8 cellular contexts compared by ENCODE assay signal in genomic region chr1:1157914-1158710, GRCh38. TPM values are rescaled to one million over a fixed set of nuclear protein-coding genes. Genes with fewer than 3 reads are reported as not detected.
DNase-seq lines count a peak whose midpoint lies in the region; FAIRE-seq and TF ChIP-seq lines count a peak whose summit lies in the region.

No MANE protein-coding gene starts in this region.

- FAIRE-seq in frontal cortex (lab: Jason Lieb, UNC), result no peak

- CTCF ChIA-PET in AG04449 (lab: Yijun Ruan, JAX), result no interaction called here

- POLR2A ChIA-PET in AG04449 (lab: Yijun Ruan, JAX), result interaction anchor here (1.1 kb wide), 1 partner anchor 73 kb away, joined by 3 read pairs; no protein-coding TSS in a partner anchor

- H3K27ac Mint-ChIP-seq in nephron progenitor cell, result no peak overlapping the region

- peak; percentile 53 for TF ChIP-seq POLR2A in GM18951 (IDR thresholded peaks at IDR 0.05; ENCODE audit: extremely low read depth, insufficient read depth, insufficient read length)

- no peak overlapping the region for H3K4me3 Mint-ChIP-seq in nephron progenitor cell

- in situ Hi-C loops in GM18951 (cut with MboI; ENCODE audit: low sequenced_read_pairs, unreplicated experiment), result no loop called here

- peak overlapping the region; percentile 57 for H3K4me3 ChIP-seq in AG04449 (ENCODE audit: low read depth, low read length)

- peaks cover 22% of the 10 kb centered on the region for H3K9me3 Mint-ChIP-seq in nephron progenitor cell

- H3K4me1 Mint-ChIP-seq in nephron progenitor cell, result no peaks in the 10 kb centered on the region

- TF ChIP-seq CTCF in AG04449 (IDR thresholded peaks at IDR 0.05; ENCODE audit: insufficient read depth, low read length, missing control alignments), result no peak
- no peak for TF ChIP-seq CTCF in nephron progenitor cell (IDR thresholded peaks at IDR 0.05)

- peaks cover 9% of the 10 kb centered on the region for H3K36me3 Mint-ChIP-seq in nephron progenitor cell (ENCODE audit: low read depth)

- DNase-seq in AG04449 (ENCODE audit: low read depth, low spot score), result no peak
- DNase-seq in LoVo (ENCODE audit: low spot score), result peak; percentile 81
- peak; percentile 29 for DNase-seq in activated gamma-delta T cell (lab: John Stamatoyannopoulos, UW)
- peak; percentile 81 to 91 for DNase-seq in frontal cortex (ENCODE audit: low spot score in 2 of 2)
- DNase-seq in nephron progenitor cell, result peak; percentile 44
- no peak for DNase-seq in NCI-H1436 treated with DMSO at 0.1 percent for 48 hours (lab: John Stamatoyannopoulos, UW)
- no peak for DNase-seq in stimulated activated CD4-positive, alpha-beta T cell treated with anti-CD3 and anti-CD28 coated beads, Interleukin-1b, Interleukin-23, amount 100 ng/mL, for 48 hours

- peaks cover 9% of the 10 kb centered on the region for H3K27me3 Mint-ChIP-seq in nephron progenitor cell (ENCODE audit: low read depth, poor library complexity)

RNA-seq across cellular contexts. Expression of gene TTLL10, which starts 15.6 kb away (rescaled TPM):
- total RNA-seq in frontal cortex, result not detected

RNA-seq across cellular contexts. Expression of gene C1orf159, which starts 42.2 kb away (rescaled TPM):
- total RNA-seq in frontal cortex, result 6.1 TPM

RNA-seq across cellular contexts. Expression of gene TNFRSF18, which starts 48.3 kb away (rescaled TPM):
- total RNA-seq in frontal cortex, result not detected

RNA-seq across cellular contexts. Expression of gene TNFRSF4, which starts 55.8 kb away (rescaled TPM):
- total RNA-seq in frontal cortex, result not detected

Comparison
In these comparisons a context has a peak if more than half of its experiments do, and no peak if none do; other contexts are left out.
1. DNase-seq: peak in LoVo (single experiment), activated gamma-delta T cell (single experiment), frontal cortex (2 of 2) and nephron progenitor cell (single experiment); none in AG04449 (single experiment), NCI-H1436 treated with DMSO at 0.1 percent for 48 hours (single experiment) and stimulated activated CD4-positive, alpha-beta T cell treated with anti-CD3 and anti-CD28 coated beads, Interleukin-1b, Interleukin-23, amount 100 ng/mL, for 48 hours (single experiment).